20 cellular contexts compared by ENCODE assay signal in the genomic region with DNA sequence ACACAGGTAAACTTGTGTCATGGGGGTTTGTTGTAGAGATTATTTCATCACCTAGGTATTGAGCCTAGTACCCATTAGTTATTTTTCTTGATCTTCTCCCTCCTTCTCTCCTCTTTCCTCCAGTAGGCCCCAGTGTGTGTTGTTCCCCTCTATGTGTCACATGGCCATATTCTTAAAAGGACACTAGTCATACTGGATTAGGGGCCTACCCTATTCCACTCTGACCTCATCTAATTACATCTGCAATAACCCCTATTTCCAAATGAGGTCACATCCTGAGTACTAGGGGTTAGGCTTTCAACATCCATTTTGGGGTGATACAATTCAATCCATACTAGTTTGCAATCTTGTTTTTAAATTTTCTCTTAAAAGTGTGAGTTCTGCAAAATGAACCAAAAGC.
"Had no signal": no experiment of that assay in that cellular context is flagged by ENCODE, and none has a peak within 500 bp of the region (broad histone marks: within the 10 kb centered on the region; RNA-seq: fewer than 3 reads in every experiment).

No MANE protein-coding gene starts in this region.

- DNase-seq: IMR-90, Karpas-422, KG1, MG63, NCI-H1092, NCI-H1105 treated with DMSO at 0.1 percent for 48 hours, NCI-H1417 treated with DMSO at 0.1 percent for 48 hours, NCI-H146, NCI-H1694 treated with DMSO at 0.1 percent for 48 hours, NCI-H1930, NCI-H2081, NCI-H2107, NCI-H2227 treated with DMSO at 0.1 percent for 48 hours, NCI-H524, NCI-H526 treated with DMSO at 0.1 percent for 48 hours, NCI-H774, Right ventricle myocardium superior, RPMI8226, SIG-M5 had no signal

- ATAC-seq: HepG2 had no signal
